In genomic region chr9:83622433-83622813, GRCh38 we compare ENCODE assay signal across 8 cellular contexts. TPM values are rescaled to one million over a fixed set of nuclear protein-coding genes. Genes with fewer than 3 reads are reported as not detected.
DNase-seq lines count a peak whose midpoint lies in the region; ATAC-seq and TF ChIP-seq lines count a peak whose summit lies in the region.

No MANE protein-coding gene starts in this region.

- H3K27ac Mint-ChIP-seq in CD4-positive, alpha-beta memory T cell: peak overlapping the region; percentile 85 to 97 (median 93)
- H3K27ac Mint-ChIP-seq in activated naive CD8-positive, alpha-beta T cell treated with anti-CD3 and anti-CD28 coated beads, Interleukin-2, amount 50 U/mL, for 24 hours: peak overlapping the region; percentile 94

- ATAC-seq in HG03066 (IDR thresholded peaks at IDR 0.05; ENCODE audit: low read depth, unreplicated experiment) (peak; percentile 6), right lobe of liver (no peak), upper lobe of left lung (ENCODE audit: low FRiP score in 2 of 2) (no peak), HG03442 (IDR thresholded peaks at IDR 0.05; ENCODE audit: unreplicated experiment) (no peak), GM18861 (IDR thresholded peaks at IDR 0.05; ENCODE audit: unreplicated experiment) (no peak)
- no peak for ATAC-seq in activated naive CD8-positive, alpha-beta T cell treated with anti-CD3 and anti-CD28 coated beads, Interleukin-2, amount 50 U/mL, for 24 hours

- intact Hi-C loops in CD4-positive, alpha-beta memory T cell (cut with micrococcal nuclease): loop anchor here (2.0 kb wide), 2 partner anchors 290 to 298 kb away; partner anchors contain the start of gene KIF27
- intact Hi-C loops in right lobe of liver (cut with DNase I): no loop called here

- H3K36me3 ChIP-seq in CD4-positive, alpha-beta memory T cell (ENCODE audit: insufficient read depth, low read length): no peaks in the 10 kb centered on the region
- H3K36me3 ChIP-seq in right lobe of liver (peaks cover 0 to 7% (median 0%) of the 10 kb centered on the region in 4 donors), upper lobe of left lung (peaks cover 0 to 3% (median 1%) of the 10 kb centered on the region in 4 donors)

- no peak for DNase-seq in CD4-positive, alpha-beta memory T cell
- no peak for DNase-seq in activated naive CD8-positive, alpha-beta T cell treated with anti-CD3 and anti-CD28 coated beads, Interleukin-2, amount 50 U/mL, for 24 hours
- no peak for DNase-seq in right lobe of liver
- no peak for DNase-seq in upper lobe of left lung
- DNase-seq in NOMO-1 treated with DMSO at 0.1 percent for 48 hours (lab: John Stamatoyannopoulos, UW; ENCODE audit: unreplicated experiment): no peak

- CTCF ChIA-PET in CD4-positive, alpha-beta memory T cell (lab: Charles Lee; ENCODE audit: partially characterized antibody): interaction anchor here (1.0 to 3.8 kb wide), 6 partner anchors 10 to 298 kb away, joined by 3 to 82 read pairs (median 15); partner anchors contain the start of gene KIF27

- peaks cover 24% of the 10 kb centered on the region for H3K4me1 ChIP-seq in CD4-positive, alpha-beta memory T cell (ENCODE audit: insufficient read depth, low read length)
- peaks cover 0 to 24% (median 9%) of the 10 kb centered on the region in 4 donors for H3K4me1 ChIP-seq in right lobe of liver
- H3K4me1 ChIP-seq in upper lobe of left lung: peaks cover 5 to 15% (median 11%) of the 10 kb centered on the region in 4 donors

- H3K27me3 Mint-ChIP-seq in CD4-positive, alpha-beta memory T cell: no peaks in the 10 kb centered on the region
- H3K27me3 Mint-ChIP-seq in activated naive CD8-positive, alpha-beta T cell treated with anti-CD3 and anti-CD28 coated beads, Interleukin-2, amount 50 U/mL, for 24 hours: no peaks in the 10 kb centered on the region

- H3K4me3 Mint-ChIP-seq in CD4-positive, alpha-beta memory T cell: peak overlapping the region; percentile 92 to 99 (median 95)
- peak overlapping the region; percentile 84 for H3K4me3 Mint-ChIP-seq in activated naive CD8-positive, alpha-beta T cell treated with anti-CD3 and anti-CD28 coated beads, Interleukin-2, amount 50 U/mL, for 24 hours

- TF ChIP-seq POLR2A in right lobe of liver (IDR thresholded peaks at IDR 0.05): no peak
- TF ChIP-seq POLR2A in upper lobe of left lung (IDR thresholded peaks at IDR 0.05): no peak

- peaks cover 21 to 41% (median 33%) of the 10 kb centered on the region in 4 donors for H3K4me1 Mint-ChIP-seq in CD4-positive, alpha-beta memory T cell
- H3K4me1 Mint-ChIP-seq in activated naive CD8-positive, alpha-beta T cell treated with anti-CD3 and anti-CD28 coated beads, Interleukin-2, amount 50 U/mL, for 24 hours: peaks cover 24% of the 10 kb centered on the region

- H3K36me3 Mint-ChIP-seq in CD4-positive, alpha-beta memory T cell: peaks cover 0 to 10% of the 10 kb centered on the region in 2 donors
- no peaks in the 10 kb centered on the region for H3K36me3 Mint-ChIP-seq in activated naive CD8-positive, alpha-beta T cell treated with anti-CD3 and anti-CD28 coated beads, Interleukin-2, amount 50 U/mL, for 24 hours (ENCODE audit: low read depth)

- TF ChIP-seq CTCF in right lobe of liver (IDR thresholded peaks at IDR 0.05) (no peak), upper lobe of left lung (IDR thresholded peaks at IDR 0.05) (no peak)

- TF ChIP-seq EP300 in upper lobe of left lung (IDR thresholded peaks at IDR 0.05): no peak

- no peaks in the 10 kb centered on the region for H3K27me3 ChIP-seq in CD4-positive, alpha-beta memory T cell (ENCODE audit: insufficient read depth, low read length)
- H3K27me3 ChIP-seq in right lobe of liver (no peaks in the 10 kb centered on the region), upper lobe of left lung (no peaks in the 10 kb centered on the region)

- peak overlapping the region; percentile 82 for H3K27ac ChIP-seq in CD4-positive, alpha-beta memory T cell (ENCODE audit: low read depth, low read length)
- H3K27ac ChIP-seq in right lobe of liver (peak overlapping the region; percentile 94 to 97 (median 96)), upper lobe of left lung (peak overlapping the region; percentile 88 to 95 (median 91))

- H3K9me3 Mint-ChIP-seq in CD4-positive, alpha-beta memory T cell: peaks cover 0 to 1% (median 0%) of the 10 kb centered on the region in 8 donors
- no peaks in the 10 kb centered on the region for H3K9me3 Mint-ChIP-seq in activated naive CD8-positive, alpha-beta T cell treated with anti-CD3 and anti-CD28 coated beads, Interleukin-2, amount 50 U/mL, for 24 hours

- H3K4me3 ChIP-seq in CD4-positive, alpha-beta memory T cell (ENCODE audit: low read length in 2 of 2): peak overlapping the region in 1 of 2 donors; percentile 63
- H3K4me3 ChIP-seq in right lobe of liver (peak overlapping the region; percentile 85 to 97 (median 96)), upper lobe of left lung (peak overlapping the region; percentile 67 to 85 (median 78))

- POLR2A ChIA-PET in CD4-positive, alpha-beta memory T cell (lab: Charles Lee; ENCODE audit: partially characterized antibody): interaction anchor here (1.6 to 3.4 kb wide), 7 partner anchors 10 to 358 kb away, joined by 7 to 59 read pairs (median 14); partner anchors contain the start of genes HNRNPK, KIF27, RMI1 and UBQLN1

- no peaks in the 10 kb centered on the region for H3K9me3 ChIP-seq in CD4-positive, alpha-beta memory T cell (ENCODE audit: control insufficient read depth in 1 of 2, low read length in 2 of 2)
- H3K9me3 ChIP-seq in right lobe of liver (no peaks in the 10 kb centered on the region), upper lobe of left lung (no peaks in the 10 kb centered on the region)

- WGBS in right lobe of liver (ENCODE audit: insufficient coverage, low coverage, low lambda C conversion rate, missing lambda C conversion rate): 15% methylated on average over 9 of the region's 10 CpGs
- WGBS in upper lobe of left lung, 2 donors: 21 to 26% methylated on average over 10 of the region's 10 CpGs

RNA-seq across cellular contexts. Expression of gene IDNK, which starts 0.5 kb away (rescaled TPM):
- total RNA-seq in CD4-positive, alpha-beta memory T cell: 10 to 100 TPM; 10.1 to 10.2 TPM
- polyA plus RNA-seq in CD4-positive, alpha-beta memory T cell: 10 to 100 TPM; 18.8 to 24.9 TPM
- 10 to 100 TPM; 10.6 to 24.6 (median 17.8) TPM for total RNA-seq in right lobe of liver
- total RNA-seq in upper lobe of left lung: 10 to 100 TPM in 1 of 6 donors, 1 to 10 TPM in 5; 2.3 to 13.7 (median 5.1) TPM
